1 cellular context compared by ENCODE assay signal in the genomic region with DNA sequence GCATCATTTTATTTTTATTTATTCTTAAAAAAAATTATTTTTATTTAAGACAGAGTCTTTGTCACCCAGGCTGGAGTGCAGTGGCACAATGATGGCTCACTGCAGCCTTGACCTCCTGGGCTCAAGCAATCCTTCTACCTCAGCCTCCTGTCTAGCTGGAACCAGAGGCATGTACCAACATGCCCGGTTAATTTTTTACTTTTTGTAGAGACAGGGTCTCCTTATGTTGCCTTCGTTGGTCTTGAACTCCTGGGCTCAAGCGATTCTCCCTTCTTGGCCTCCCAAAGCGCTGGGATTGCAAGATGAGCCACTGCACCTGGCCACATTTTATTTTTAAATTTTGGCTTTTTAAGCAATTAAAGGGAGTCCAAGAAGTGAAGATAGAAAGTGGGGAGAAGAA.
TF ChIP-seq lines count a peak whose summit lies in the region.

No MANE protein-coding gene starts in this region.

TF ChIP-seq in HepG2, 621 proteins besides CTCF, POLR2A, EP300 and RAD21 (continued from another document and continues in another):
- TF ChIP-seq, protein P1, sequence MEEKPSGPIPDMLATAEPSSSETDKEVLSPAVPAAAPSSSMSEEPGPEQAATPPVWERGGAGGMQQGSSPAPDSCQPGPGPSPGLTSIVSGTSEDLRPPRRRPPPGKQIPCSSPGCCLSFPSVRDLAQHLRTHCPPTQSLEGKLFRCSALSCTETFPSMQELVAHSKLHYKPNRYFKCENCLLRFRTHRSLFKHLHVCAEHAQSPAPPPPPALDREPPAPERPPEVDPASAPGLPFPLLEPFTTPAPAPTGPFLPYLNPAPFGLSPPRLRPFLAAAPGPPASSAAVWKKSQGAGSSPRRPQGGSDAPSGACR (CRISPR knock-in tag; IDR thresholded peaks at IDR 0.05): no peak
- TF ChIP-seq, protein P2, sequence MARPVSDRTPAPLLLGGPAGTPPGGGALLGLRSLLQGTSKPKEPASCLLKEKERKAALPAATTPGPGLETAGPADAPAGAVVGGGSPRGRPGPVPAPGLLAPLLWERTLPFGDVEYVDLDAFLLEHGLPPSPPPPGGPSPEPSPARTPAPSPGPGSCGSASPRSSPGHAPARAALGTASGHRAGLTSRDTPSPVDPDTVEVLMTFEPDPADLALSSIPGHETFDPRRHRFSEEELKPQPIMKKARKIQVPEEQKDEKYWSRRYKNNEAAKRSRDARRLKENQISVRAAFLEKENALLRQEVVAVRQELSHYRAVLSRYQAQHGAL (CRISPR knock-in tag; IDR thresholded peaks at IDR 0.05; ENCODE audit: not compliant biosample characterization): no peak
- TF ChIP-seq MZF1 (CRISPR knock-in tag; IDR thresholded peaks at IDR 0.05; ENCODE audit: borderline replicate concordance) (no peak), ZNF781 (CRISPR knock-in tag; IDR thresholded peaks at IDR 0.05; ENCODE audit: borderline replicate concordance, not compliant biosample characterization) (no peak), ISL2 (CRISPR knock-in tag; IDR thresholded peaks at IDR 0.05) (0 out of 2 replicates have a peak, but pooled peaks have one; percentile 33), TP53 (CRISPR knock-in tag; conservative IDR thresholded peaks at IDR 0.05) (peak; percentile 99), ZNF496 (CRISPR knock-in tag; IDR thresholded peaks at IDR 0.05; ENCODE audit: insufficient replicate concordance) (no peak), XRCC5 (optimal IDR thresholded peaks at IDR 0.05; ENCODE audit: low read length) (no peak), NAIF1 (CRISPR knock-in tag; IDR thresholded peaks at IDR 0.05; ENCODE audit: borderline replicate concordance) (no peak), ATAD3A (CRISPR knock-in tag; IDR thresholded peaks at IDR 0.05) (no peak), KAT7 (CRISPR knock-in tag; IDR thresholded peaks at IDR 0.05; ENCODE audit: borderline replicate concordance) (no peak), LCORL (IDR thresholded peaks at IDR 0.05) (no peak), LCORL (CRISPR knock-in tag; IDR thresholded peaks at IDR 0.05) (no peak), KAT8 (CRISPR knock-in tag; IDR thresholded peaks at IDR 0.05) (peak; percentile 44), ZNF614 (CRISPR knock-in tag; IDR thresholded peaks at IDR 0.05; ENCODE audit: borderline replicate concordance) (no peak), FOSL1 (CRISPR knock-in tag; IDR thresholded peaks at IDR 0.05; ENCODE audit: borderline replicate concordance) (no peak), PATZ1 (CRISPR knock-in tag; IDR thresholded peaks at IDR 0.05) (no peak), SMARCE1 (IDR thresholded peaks at IDR 0.05; ENCODE audit: borderline replicate concordance) (no peak), FOXA1 (IDR thresholded peaks at IDR 0.05) (no peak), FOXA1 (CRISPR knock-in tag; IDR thresholded peaks at IDR 0.05) (no peak), ZNF563 (CRISPR knock-in tag; IDR thresholded peaks at IDR 0.05) (no peak), ZNF326 (CRISPR knock-in tag; IDR thresholded peaks at IDR 0.05; ENCODE audit: borderline replicate concordance) (no peak), ATF4 (CRISPR knock-in tag; IDR thresholded peaks at IDR 0.05) (no peak), RAD51 (IDR thresholded peaks at IDR 0.05; ENCODE audit: borderline replicate concordance) (no peak), NPAS2 (CRISPR knock-in tag; IDR thresholded peaks at IDR 0.05; ENCODE audit: borderline replicate concordance) (no peak), HNRNPL (IDR thresholded peaks at IDR 0.05; ENCODE audit: low read depth, low read length) (no peak), XBP1 (CRISPR knock-in tag; IDR thresholded peaks at IDR 0.05) (0 out of 2 replicates have a peak, but pooled peaks have one; percentile 24), ZZZ3 (CRISPR knock-in tag; IDR thresholded peaks at IDR 0.05; ENCODE audit: borderline replicate concordance) (no peak), ZBTB37 (CRISPR knock-in tag; IDR thresholded peaks at IDR 0.05) (no peak), ZNF160 (CRISPR knock-in tag; IDR thresholded peaks at IDR 0.05) (no peak), KLF15 (CRISPR knock-in tag; IDR thresholded peaks at IDR 0.05; ENCODE audit: borderline replicate concordance) (no peak), TEAD2 (CRISPR knock-in tag; IDR thresholded peaks at IDR 0.05) (no peak), NR0B2 (CRISPR knock-in tag; IDR thresholded peaks at IDR 0.05) (no peak), MYPOP (CRISPR knock-in tag; IDR thresholded peaks at IDR 0.05) (no peak), ZNF530 (CRISPR knock-in tag; IDR thresholded peaks at IDR 0.05; ENCODE audit: low read depth) (no peak), ZNF337 (CRISPR knock-in tag; IDR thresholded peaks at IDR 0.05; ENCODE audit: borderline replicate concordance, low read depth) (0 out of 2 replicates have a peak, but pooled peaks have one; percentile 5), KDM2A (CRISPR knock-in tag; IDR thresholded peaks at IDR 0.05; ENCODE audit: borderline replicate concordance, low read depth) (no peak), POLR2AphosphoS5 (IDR thresholded peaks at IDR 0.05; ENCODE audit: low read depth, low read length) (no peak), THRA (CRISPR knock-in tag; IDR thresholded peaks at IDR 0.05; ENCODE audit: borderline replicate concordance) (no peak), BRCA1 (CRISPR knock-in tag; IDR thresholded peaks at IDR 0.05) (no peak), ZFP1 (CRISPR knock-in tag; IDR thresholded peaks at IDR 0.05) (no peak), ZBTB42 (CRISPR knock-in tag; IDR thresholded peaks at IDR 0.05) (no peak), NFRKB (IDR thresholded peaks at IDR 0.05) (no peak), ZBTB7A (CRISPR knock-in tag; IDR thresholded peaks at IDR 0.05) (no peak), ZNF598 (CRISPR knock-in tag; IDR thresholded peaks at IDR 0.05; ENCODE audit: borderline replicate concordance) (no peak), ZNF768 (CRISPR knock-in tag; IDR thresholded peaks at IDR 0.05) (no peak), SP140L (CRISPR knock-in tag; IDR thresholded peaks at IDR 0.05; ENCODE audit: borderline replicate concordance) (no peak), CHD2 (IDR thresholded peaks at IDR 0.05; ENCODE audit: low read depth, low read length) (no peak), RBAK (CRISPR knock-in tag; IDR thresholded peaks at IDR 0.05) (no peak), MTERF4 (CRISPR knock-in tag; IDR thresholded peaks at IDR 0.05) (no peak), ZNF44 (CRISPR knock-in tag; IDR thresholded peaks at IDR 0.05) (no peak), ZNF12 (CRISPR knock-in tag; IDR thresholded peaks at IDR 0.05) (0 out of 2 replicates have a peak, but pooled peaks have one; percentile 32)
- TF ChIP-seq, protein P3, sequence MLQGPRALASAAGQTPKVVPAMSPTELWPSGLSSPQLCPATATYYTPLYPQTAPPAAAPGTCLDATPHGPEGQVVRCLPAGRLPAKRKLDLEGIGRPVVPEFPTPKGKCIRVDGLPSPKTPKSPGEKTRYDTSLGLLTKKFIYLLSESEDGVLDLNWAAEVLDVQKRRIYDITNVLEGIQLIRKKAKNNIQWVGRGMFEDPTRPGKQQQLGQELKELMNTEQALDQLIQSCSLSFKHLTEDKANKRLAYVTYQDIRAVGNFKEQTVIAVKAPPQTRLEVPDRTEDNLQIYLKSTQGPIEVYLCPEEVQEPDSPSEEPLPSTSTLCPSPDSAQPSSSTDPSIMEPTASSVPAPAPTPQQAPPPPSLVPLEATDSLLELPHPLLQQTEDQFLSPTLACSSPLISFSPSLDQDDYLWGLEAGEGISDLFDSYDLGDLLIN (CRISPR knock-in tag; IDR thresholded peaks at IDR 0.05; ENCODE audit: borderline replicate concordance): no peak
- TF ChIP-seq, protein P4, sequence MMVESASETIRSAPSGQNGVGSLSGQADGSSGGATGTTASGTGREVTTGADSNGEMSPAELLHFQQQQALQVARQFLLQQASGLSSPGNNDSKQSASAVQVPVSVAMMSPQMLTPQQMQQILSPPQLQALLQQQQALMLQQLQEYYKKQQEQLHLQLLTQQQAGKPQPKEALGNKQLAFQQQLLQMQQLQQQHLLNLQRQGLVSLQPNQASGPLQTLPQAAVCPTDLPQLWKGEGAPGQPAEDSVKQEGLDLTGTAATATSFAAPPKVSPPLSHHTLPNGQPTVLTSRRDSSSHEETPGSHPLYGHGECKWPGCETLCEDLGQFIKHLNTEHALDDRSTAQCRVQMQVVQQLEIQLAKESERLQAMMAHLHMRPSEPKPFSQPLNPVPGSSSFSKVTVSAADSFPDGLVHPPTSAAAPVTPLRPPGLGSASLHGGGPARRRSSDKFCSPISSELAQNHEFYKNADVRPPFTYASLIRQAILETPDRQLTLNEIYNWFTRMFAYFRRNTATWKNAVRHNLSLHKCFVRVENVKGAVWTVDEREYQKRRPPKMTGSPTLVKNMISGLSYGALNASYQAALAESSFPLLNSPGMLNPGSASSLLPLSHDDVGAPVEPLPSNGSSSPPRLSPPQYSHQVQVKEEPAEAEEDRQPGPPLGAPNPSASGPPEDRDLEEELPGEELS (CRISPR knock-in tag; IDR thresholded peaks at IDR 0.05): peak; percentile 52
- TF ChIP-seq, protein P5, sequence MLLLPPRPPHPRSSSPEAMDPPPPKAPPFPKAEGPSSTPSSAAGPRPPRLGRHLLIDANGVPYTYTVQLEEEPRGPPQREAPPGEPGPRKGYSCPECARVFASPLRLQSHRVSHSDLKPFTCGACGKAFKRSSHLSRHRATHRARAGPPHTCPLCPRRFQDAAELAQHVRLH (CRISPR knock-in tag; IDR thresholded peaks at IDR 0.05; ENCODE audit: borderline replicate concordance, low read depth): no peak
- TF ChIP-seq, protein P6, sequence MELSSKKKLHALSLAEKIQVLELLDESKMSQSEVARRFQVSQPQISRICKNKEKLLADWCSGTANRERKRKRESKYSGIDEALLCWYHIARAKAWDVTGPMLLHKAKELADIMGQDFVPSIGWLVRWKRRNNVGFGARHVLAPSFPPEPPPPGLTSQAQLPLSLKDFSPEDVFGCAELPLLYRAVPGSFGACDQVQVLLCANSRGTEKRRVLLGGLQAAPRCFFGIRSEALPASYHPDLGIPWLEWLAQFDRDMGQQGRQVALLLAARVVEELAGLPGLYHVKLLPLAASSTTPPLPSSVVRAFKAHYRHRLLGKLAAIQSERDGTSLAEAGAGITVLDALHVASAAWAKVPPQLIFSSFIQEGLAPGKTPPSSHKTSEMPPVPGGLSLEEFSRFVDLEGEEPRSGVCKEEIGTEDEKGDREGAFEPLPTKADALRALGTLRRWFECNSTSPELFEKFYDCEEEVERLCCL (CRISPR knock-in tag; IDR thresholded peaks at IDR 0.05; ENCODE audit: borderline replicate concordance): no peak
